1 cellular context compared by ENCODE assay signal in genomic region chr6:2763876-2764540, GRCh38.
TF ChIP-seq lines count a peak whose summit lies in the region.

No MANE protein-coding gene starts in this region.

TF ChIP-seq in HEK293, 187 proteins besides CTCF, POLR2A, EP300 and RAD21 (continued from another document):
- TF ChIP-seq REST (tag by site-specific recombination; IDR thresholded peaks at IDR 0.05) (no peak), ZNF600 (tag by site-specific recombination; IDR thresholded peaks at IDR 0.05) (no peak), GLIS1 (tag by site-specific recombination; IDR thresholded peaks at IDR 0.05) (no peak), ZFHX2 (tag by site-specific recombination; conservative IDR thresholded peaks at IDR 0.05) (no peak)
